1 cellular context compared by ENCODE assay signal in the genomic region with DNA sequence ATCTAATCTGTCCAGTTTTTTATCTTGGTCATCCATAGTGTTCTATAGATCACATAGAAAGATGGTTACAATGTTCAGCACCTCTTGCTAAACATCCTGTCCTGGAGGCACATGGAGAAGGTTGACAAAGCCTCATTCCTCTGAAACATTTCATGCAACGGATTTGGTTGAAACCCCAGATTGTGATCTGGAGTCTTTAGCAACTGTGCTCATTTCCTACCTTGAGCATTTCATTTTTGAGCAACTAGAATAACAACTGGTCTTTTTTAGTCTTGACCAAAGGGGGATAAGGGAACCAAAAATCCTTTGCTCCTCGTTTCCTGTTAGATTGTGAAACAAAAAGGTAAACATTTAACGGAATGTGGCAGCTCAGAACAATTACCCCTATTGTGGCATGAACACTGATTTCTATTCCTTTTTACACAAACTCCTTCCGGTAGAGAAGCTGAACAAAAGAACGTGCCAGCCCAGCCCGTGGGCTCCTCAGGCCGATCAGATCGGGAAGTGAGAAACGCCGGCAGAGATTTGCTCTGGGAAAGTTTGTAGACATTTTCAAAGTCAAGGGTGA.
TF ChIP-seq lines count a peak whose summit lies in the region.

No MANE protein-coding gene starts in this region.

TF ChIP-seq in HepG2, 621 proteins besides CTCF, POLR2A, EP300 and RAD21 (continued from another document and continues in another):
- TF ChIP-seq ZNF503 (CRISPR knock-in tag; IDR thresholded peaks at IDR 0.05) (peak; percentile 81; the same call in 1 of the 2 replicates), ZNF24 (IDR thresholded peaks at IDR 0.05) (0 out of 2 replicates have a peak, but pooled peaks have one; percentile 5), ZNF121 (CRISPR knock-in tag; IDR thresholded peaks at IDR 0.05) (no peak), ZNF737 (CRISPR knock-in tag; IDR thresholded peaks at IDR 0.05; ENCODE audit: borderline replicate concordance) (no peak), FLYWCH1 (CRISPR knock-in tag; IDR thresholded peaks at IDR 0.05) (no peak), FOXP4 (CRISPR knock-in tag; IDR thresholded peaks at IDR 0.05) (peak; percentile 93), ELF3 (CRISPR knock-in tag; IDR thresholded peaks at IDR 0.05) (peak; percentile 98), ZNF883 (CRISPR knock-in tag; IDR thresholded peaks at IDR 0.05; ENCODE audit: not compliant biosample characterization) (no peak), CHCHD3 (CRISPR knock-in tag; IDR thresholded peaks at IDR 0.05) (no peak), CAMTA2 (CRISPR knock-in tag; IDR thresholded peaks at IDR 0.05; ENCODE audit: borderline replicate concordance) (no peak), TBX3 (IDR thresholded peaks at IDR 0.05; ENCODE audit: borderline replicate concordance) (peak; percentile 47; the same call in 1 of the 2 replicates), ZNF615 (CRISPR knock-in tag; IDR thresholded peaks at IDR 0.05; ENCODE audit: borderline replicate concordance) (no peak), ARNTL (CRISPR knock-in tag; IDR thresholded peaks at IDR 0.05) (peak; percentile 75), DMAP1 (CRISPR knock-in tag; IDR thresholded peaks at IDR 0.05) (no peak), KLF11 (CRISPR knock-in tag; IDR thresholded peaks at IDR 0.05) (peak; percentile 73), NONO (IDR thresholded peaks at IDR 0.05) (no peak), NONO (CRISPR knock-in tag; conservative IDR thresholded peaks at IDR 0.05) (no peak), ZFP62 (CRISPR knock-in tag; IDR thresholded peaks at IDR 0.05) (no peak), NFRKB (IDR thresholded peaks at IDR 0.05) (no peak), ZNF816 (CRISPR knock-in tag; IDR thresholded peaks at IDR 0.05; ENCODE audit: borderline replicate concordance) (peak; percentile 75; the same call in 1 of the 2 replicates), ZNF3 (CRISPR knock-in tag; IDR thresholded peaks at IDR 0.05) (no peak), ATF7 (IDR thresholded peaks at IDR 0.05) (no peak), ATF7 (CRISPR knock-in tag; IDR thresholded peaks at IDR 0.05) (no peak; the same call in 1 of the 2 replicates), ZBTB37 (CRISPR knock-in tag; IDR thresholded peaks at IDR 0.05) (no peak; the same call in 1 of the 2 replicates), PHF21A (CRISPR knock-in tag; IDR thresholded peaks at IDR 0.05) (peak; percentile 96), ZSCAN20 (CRISPR knock-in tag; IDR thresholded peaks at IDR 0.05; ENCODE audit: borderline replicate concordance) (0 out of 2 replicates have a peak, but pooled peaks have one; percentile 70), CBX5 (CRISPR knock-in tag; IDR thresholded peaks at IDR 0.05; ENCODE audit: borderline replicate concordance) (no peak; the same call in 1 of the 2 replicates), RFXANK (CRISPR knock-in tag; IDR thresholded peaks at IDR 0.05) (no peak)
- TF ChIP-seq, protein P1, sequence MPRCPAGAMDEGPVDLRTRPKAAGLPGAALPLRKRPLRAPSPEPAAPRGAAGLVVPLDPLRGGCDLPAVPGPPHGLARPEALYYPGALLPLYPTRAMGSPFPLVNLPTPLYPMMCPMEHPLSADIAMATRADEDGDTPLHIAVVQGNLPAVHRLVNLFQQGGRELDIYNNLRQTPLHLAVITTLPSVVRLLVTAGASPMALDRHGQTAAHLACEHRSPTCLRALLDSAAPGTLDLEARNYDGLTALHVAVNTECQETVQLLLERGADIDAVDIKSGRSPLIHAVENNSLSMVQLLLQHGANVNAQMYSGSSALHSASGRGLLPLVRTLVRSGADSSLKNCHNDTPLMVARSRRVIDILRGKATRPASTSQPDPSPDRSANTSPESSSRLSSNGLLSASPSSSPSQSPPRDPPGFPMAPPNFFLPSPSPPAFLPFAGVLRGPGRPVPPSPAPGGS (CRISPR knock-in tag; IDR thresholded peaks at IDR 0.05): 0 out of 2 replicates have a peak, but pooled peaks have one; percentile 22
- TF ChIP-seq, protein P2, sequence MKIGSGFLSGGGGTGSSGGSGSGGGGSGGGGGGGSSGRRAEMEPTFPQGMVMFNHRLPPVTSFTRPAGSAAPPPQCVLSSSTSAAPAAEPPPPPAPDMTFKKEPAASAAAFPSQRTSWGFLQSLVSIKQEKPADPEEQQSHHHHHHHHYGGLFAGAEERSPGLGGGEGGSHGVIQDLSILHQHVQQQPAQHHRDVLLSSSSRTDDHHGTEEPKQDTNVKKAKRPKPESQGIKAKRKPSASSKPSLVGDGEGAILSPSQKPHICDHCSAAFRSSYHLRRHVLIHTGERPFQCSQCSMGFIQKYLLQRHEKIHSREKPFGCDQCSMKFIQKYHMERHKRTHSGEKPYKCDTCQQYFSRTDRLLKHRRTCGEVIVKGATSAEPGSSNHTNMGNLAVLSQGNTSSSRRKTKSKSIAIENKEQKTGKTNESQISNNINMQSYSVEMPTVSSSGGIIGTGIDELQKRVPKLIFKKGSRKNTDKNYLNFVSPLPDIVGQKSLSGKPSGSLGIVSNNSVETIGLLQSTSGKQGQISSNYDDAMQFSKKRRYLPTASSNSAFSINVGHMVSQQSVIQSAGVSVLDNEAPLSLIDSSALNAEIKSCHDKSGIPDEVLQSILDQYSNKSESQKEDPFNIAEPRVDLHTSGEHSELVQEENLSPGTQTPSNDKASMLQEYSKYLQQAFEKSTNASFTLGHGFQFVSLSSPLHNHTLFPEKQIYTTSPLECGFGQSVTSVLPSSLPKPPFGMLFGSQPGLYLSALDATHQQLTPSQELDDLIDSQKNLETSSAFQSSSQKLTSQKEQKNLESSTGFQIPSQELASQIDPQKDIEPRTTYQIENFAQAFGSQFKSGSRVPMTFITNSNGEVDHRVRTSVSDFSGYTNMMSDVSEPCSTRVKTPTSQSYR (CRISPR knock-in tag; IDR thresholded peaks at IDR 0.05; ENCODE audit: borderline replicate concordance): peak; percentile 72; the same call in 1 of the 2 replicates
- TF ChIP-seq, protein P3, sequence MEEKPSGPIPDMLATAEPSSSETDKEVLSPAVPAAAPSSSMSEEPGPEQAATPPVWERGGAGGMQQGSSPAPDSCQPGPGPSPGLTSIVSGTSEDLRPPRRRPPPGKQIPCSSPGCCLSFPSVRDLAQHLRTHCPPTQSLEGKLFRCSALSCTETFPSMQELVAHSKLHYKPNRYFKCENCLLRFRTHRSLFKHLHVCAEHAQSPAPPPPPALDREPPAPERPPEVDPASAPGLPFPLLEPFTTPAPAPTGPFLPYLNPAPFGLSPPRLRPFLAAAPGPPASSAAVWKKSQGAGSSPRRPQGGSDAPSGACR (CRISPR knock-in tag; IDR thresholded peaks at IDR 0.05): no peak
- TF ChIP-seq, protein P4, sequence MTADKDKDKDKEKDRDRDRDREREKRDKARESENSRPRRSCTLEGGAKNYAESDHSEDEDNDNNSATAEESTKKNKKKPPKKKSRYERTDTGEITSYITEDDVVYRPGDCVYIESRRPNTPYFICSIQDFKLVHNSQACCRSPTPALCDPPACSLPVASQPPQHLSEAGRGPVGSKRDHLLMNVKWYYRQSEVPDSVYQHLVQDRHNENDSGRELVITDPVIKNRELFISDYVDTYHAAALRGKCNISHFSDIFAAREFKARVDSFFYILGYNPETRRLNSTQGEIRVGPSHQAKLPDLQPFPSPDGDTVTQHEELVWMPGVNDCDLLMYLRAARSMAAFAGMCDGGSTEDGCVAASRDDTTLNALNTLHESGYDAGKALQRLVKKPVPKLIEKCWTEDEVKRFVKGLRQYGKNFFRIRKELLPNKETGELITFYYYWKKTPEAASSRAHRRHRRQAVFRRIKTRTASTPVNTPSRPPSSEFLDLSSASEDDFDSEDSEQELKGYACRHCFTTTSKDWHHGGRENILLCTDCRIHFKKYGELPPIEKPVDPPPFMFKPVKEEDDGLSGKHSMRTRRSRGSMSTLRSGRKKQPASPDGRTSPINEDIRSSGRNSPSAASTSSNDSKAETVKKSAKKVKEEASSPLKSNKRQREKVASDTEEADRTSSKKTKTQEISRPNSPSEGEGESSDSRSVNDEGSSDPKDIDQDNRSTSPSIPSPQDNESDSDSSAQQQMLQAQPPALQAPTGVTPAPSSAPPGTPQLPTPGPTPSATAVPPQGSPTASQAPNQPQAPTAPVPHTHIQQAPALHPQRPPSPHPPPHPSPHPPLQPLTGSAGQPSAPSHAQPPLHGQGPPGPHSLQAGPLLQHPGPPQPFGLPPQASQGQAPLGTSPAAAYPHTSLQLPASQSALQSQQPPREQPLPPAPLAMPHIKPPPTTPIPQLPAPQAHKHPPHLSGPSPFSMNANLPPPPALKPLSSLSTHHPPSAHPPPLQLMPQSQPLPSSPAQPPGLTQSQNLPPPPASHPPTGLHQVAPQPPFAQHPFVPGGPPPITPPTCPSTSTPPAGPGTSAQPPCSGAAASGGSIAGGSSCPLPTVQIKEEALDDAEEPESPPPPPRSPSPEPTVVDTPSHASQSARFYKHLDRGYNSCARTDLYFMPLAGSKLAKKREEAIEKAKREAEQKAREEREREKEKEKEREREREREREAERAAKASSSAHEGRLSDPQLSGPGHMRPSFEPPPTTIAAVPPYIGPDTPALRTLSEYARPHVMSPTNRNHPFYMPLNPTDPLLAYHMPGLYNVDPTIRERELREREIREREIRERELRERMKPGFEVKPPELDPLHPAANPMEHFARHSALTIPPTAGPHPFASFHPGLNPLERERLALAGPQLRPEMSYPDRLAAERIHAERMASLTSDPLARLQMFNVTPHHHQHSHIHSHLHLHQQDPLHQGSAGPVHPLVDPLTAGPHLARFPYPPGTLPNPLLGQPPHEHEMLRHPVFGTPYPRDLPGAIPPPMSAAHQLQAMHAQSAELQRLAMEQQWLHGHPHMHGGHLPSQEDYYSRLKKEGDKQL (CRISPR knock-in tag; IDR thresholded peaks at IDR 0.05; ENCODE audit: low read depth): peak; percentile 79
- TF ChIP-seq, protein P5, sequence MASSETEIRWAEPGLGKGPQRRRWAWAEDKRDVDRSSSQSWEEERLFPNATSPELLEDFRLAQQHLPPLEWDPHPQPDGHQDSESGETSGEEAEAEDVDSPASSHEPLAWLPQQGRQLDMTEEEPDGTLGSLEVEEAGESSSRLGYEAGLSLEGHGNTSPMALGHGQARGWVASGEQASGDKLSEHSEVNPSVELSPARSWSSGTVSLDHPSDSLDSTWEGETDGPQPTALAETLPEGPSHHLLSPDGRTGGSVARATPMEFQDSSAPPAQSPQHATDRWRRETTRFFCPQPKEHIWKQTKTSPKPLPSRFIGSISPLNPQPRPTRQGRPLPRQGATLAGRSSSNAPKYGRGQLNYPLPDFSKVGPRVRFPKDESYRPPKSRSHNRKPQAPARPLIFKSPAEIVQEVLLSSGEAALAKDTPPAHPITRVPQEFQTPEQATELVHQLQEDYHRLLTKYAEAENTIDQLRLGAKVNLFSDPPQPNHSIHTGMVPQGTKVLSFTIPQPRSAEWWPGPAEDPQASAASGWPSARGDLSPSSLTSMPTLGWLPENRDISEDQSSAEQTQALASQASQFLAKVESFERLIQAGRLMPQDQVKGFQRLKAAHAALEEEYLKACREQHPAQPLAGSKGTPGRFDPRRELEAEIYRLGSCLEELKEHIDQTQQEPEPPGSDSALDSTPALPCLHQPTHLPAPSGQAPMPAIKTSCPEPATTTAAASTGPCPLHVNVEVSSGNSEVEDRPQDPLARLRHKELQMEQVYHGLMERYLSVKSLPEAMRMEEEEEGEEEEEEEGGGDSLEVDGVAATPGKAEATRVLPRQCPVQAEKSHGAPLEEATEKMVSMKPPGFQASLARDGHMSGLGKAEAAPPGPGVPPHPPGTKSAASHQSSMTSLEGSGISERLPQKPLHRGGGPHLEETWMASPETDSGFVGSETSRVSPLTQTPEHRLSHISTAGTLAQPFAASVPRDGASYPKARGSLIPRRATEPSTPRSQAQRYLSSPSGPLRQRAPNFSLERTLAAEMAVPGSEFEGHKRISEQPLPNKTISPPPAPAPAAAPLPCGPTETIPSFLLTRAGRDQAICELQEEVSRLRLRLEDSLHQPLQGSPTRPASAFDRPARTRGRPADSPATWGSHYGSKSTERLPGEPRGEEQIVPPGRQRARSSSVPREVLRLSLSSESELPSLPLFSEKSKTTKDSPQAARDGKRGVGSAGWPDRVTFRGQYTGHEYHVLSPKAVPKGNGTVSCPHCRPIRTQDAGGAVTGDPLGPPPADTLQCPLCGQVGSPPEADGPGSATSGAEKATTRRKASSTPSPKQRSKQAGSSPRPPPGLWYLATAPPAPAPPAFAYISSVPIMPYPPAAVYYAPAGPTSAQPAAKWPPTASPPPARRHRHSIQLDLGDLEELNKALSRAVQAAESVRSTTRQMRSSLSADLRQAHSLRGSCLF (CRISPR knock-in tag; IDR thresholded peaks at IDR 0.05; ENCODE audit: borderline replicate concordance): no peak
- TF ChIP-seq, protein P6, sequence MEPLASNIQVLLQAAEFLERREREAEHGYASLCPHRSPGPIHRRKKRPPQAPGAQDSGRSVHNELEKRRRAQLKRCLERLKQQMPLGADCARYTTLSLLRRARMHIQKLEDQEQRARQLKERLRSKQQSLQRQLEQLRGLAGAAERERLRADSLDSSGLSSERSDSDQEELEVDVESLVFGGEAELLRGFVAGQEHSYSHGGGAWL (CRISPR knock-in tag; IDR thresholded peaks at IDR 0.05): no peak
